In the genomic region with DNA sequence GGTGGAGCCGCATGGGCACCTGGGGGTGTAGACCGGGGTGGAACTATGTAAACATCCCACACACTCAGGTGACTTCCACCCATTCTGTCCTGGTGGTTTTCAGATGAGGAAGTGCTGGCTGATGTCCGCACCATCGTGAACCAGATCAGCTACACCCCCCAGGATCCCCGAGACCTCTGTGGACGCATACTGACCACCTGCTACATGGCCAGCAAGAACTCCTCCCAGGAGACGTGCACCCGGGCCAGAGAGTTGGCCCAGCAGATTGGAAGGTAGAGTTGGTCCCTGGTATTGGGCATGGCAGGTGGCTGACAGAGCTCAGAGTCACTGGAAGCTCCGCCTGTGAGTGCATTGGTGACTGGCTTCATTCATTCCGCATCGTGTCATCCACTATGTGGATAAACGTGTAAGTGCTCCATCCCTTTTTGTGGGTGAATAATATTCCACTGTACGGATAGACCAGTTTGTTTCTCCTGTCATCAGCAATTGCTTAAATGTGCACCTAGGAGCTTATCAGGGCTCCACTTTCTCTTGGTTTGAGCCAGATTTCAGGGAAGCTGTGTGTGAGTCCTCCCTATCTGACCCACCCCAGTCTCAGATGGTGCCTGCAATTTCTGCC, we compare ENCODE assay signal across 28 cellular contexts. TPM values are rescaled to one million over a fixed set of nuclear protein-coding genes. Genes with fewer than 3 reads are reported as not detected.
"Had no signal": no experiment of that assay in that cellular context is flagged by ENCODE, and none has a peak within 500 bp of the region (broad histone marks: within the 10 kb centered on the region; RNA-seq: fewer than 3 reads in every experiment).

No MANE protein-coding gene starts in this region.

- DNase-seq: cerebellar nuclear complex; effector CD4-positive, alpha-beta T cell; foreskin keratinocyte; kidney; lower lobe of right lung; naive thymus-derived CD8-positive, alpha-beta T cell; stimulated activated CD4-positive, alpha-beta T cell treated with anti-CD3 and anti-CD28 coated beads, Interleukin-4, amount 100 ng/mL, for 4 hours; stimulated activated naive CD8-positive, alpha-beta T cell treated with anti-CD3 and anti-CD28 coated beads, Interleukin-15, Interleukin-2, amounts not matched to agents 100 U/mL and 50 U/mL, for 24 hours; substantia nigra; testis had no signal

- ATAC-seq: foreskin keratinocyte; gastroesophageal sphincter; heart left ventricle; left lobe of liver; lower lobe of right lung; naive thymus-derived CD8-positive, alpha-beta T cell; sciatic nerve; stimulated activated memory B cell treated with anti-CD40 and anti-IgM and Interleukin-4, amounts not matched to agents 10 μg/mL and 1 μg/mL and 100 μg/mL, for 72 hours; stimulated activated naive CD8-positive, alpha-beta T cell treated with anti-CD3 and anti-CD28 coated beads, Interleukin-15, Interleukin-2, amounts not matched to agents 100 U/mL and 50 U/mL, for 24 hours had no signal

- H3K4me3 Mint-ChIP-seq: naive thymus-derived CD8-positive, alpha-beta T cell; neural crest cell; stimulated activated memory B cell treated with anti-CD40 and anti-IgM and Interleukin-4, amounts not matched to agents 10 μg/mL and 1 μg/mL and 100 μg/mL, for 72 hours; type B pancreatic cell had no signal

- H3K27me3 Mint-ChIP-seq: naive thymus-derived CD8-positive, alpha-beta T cell; progenitor cell of endocrine pancreas; stimulated activated memory B cell treated with anti-CD40 and anti-IgM and Interleukin-4, amounts not matched to agents 10 μg/mL and 1 μg/mL and 100 μg/mL, for 72 hours; type B pancreatic cell had no signal

- H3K27ac Mint-ChIP-seq: naive thymus-derived CD8-positive, alpha-beta T cell; progenitor cell of endocrine pancreas; stimulated activated memory B cell treated with anti-CD40 and anti-IgM and Interleukin-4, amounts not matched to agents 10 μg/mL and 1 μg/mL and 100 μg/mL, for 72 hours; type B pancreatic cell had no signal

- H3K27ac ChIP-seq: dorsolateral prefrontal cortex, epithelial cell of prostate, esophagus muscularis mucosa, foreskin keratinocyte, gastroesophageal sphincter, heart left ventricle, hepatocyte, lower lobe of right lung, parathyroid adenoma, testis, tibial artery had no signal

- H3K9me3 ChIP-seq: esophagus muscularis mucosa, gastroesophageal sphincter, heart left ventricle, lower lobe of right lung, testis, tibial artery had no signal

- H3K4me1 ChIP-seq: esophagus muscularis mucosa, foreskin keratinocyte, gastroesophageal sphincter, lower lobe of right lung, parathyroid adenoma, testis, tibial artery had no signal

- H3K27me3 ChIP-seq: dorsolateral prefrontal cortex, esophagus muscularis mucosa, foreskin keratinocyte, gastroesophageal sphincter, heart left ventricle, hepatocyte, testis, tibial artery had no signal

- H3K9me3 Mint-ChIP-seq: naive thymus-derived CD8-positive, alpha-beta T cell; stimulated activated memory B cell treated with anti-CD40 and anti-IgM and Interleukin-4, amounts not matched to agents 10 μg/mL and 1 μg/mL and 100 μg/mL, for 72 hours; type B pancreatic cell had no signal

- H3K4me3 ChIP-seq: dorsolateral prefrontal cortex, esophagus muscularis mucosa, gastroesophageal sphincter, heart left ventricle, hepatocyte, lower lobe of right lung, testis, tibial artery had no signal

RNA-seq across cellular contexts. Expression of gene KRTAP5-7, which starts 44.2 kb away (rescaled TPM):
- total RNA-seq: esophagus muscularis mucosa, foreskin keratinocyte, gastroesophageal sphincter, heart left ventricle, hepatocyte, left lobe of liver, lower lobe of right lung, myocyte, neural crest cell, skeletal muscle tissue had no signal
- polyA plus RNA-seq: fibroblast of lung; foreskin keratinocyte; heart left ventricle; hepatocyte; naive thymus-derived CD8-positive, alpha-beta T cell had no signal

RNA-seq across cellular contexts. Expression of gene KRTAP5-8, which starts 55.0 kb away (rescaled TPM):
- total RNA-seq: esophagus muscularis mucosa, fibroblast of lung, foreskin keratinocyte, heart left ventricle, hepatocyte, lower lobe of right lung, mesenteric fat pad, myocyte, neural crest cell, skeletal muscle tissue had no signal
- polyA plus RNA-seq: fibroblast of lung; foreskin keratinocyte; hepatocyte; naive thymus-derived CD8-positive, alpha-beta T cell had no signal
